ENCODE assay signal across 2 cellular contexts in genomic region chr9:112719292-112719691, GRCh38.
TF ChIP-seq lines count a peak whose summit lies in the region.

No MANE protein-coding gene starts in this region.

TF ChIP-seq in SK-N-SH, 30 proteins besides CTCF, POLR2A, EP300 and RAD21 (continued from another document):
- TF ChIP-seq IRF3 (IDR thresholded peaks at IDR 0.05; ENCODE audit: low read depth, low read length) (no peak), MXI1 (IDR thresholded peaks at IDR 0.05; ENCODE audit: low read depth, low read length) (no peak), PBX3 (IDR thresholded peaks at IDR 0.05) (no peak), RCOR1 (IDR thresholded peaks at IDR 0.05; ENCODE audit: low read length) (no peak), TCF12 (IDR thresholded peaks at IDR 0.05) (no peak), RXRA (IDR thresholded peaks at IDR 0.05; ENCODE audit: borderline replicate concordance, low read depth) (no peak), FOSL2 (IDR thresholded peaks at IDR 0.05; ENCODE audit: borderline replicate concordance, low read depth) (no peak), GABPA (IDR thresholded peaks at IDR 0.05; ENCODE audit: low read depth) (no peak), USF2 (IDR thresholded peaks at IDR 0.05; ENCODE audit: borderline replicate concordance, low read depth, low read length) (no peak), TEAD4 (IDR thresholded peaks at IDR 0.05; ENCODE audit: borderline replicate concordance, insufficient read depth) (no peak), JUND (IDR thresholded peaks at IDR 0.05) (no peak), ZBTB33 (IDR thresholded peaks at IDR 0.05; ENCODE audit: borderline replicate concordance, low read depth) (no peak)

TF ChIP-seq in SK-N-SH treated with all-trans-retinoic acid at 6 μM for 48 hours, 23 proteins besides CTCF, POLR2A, EP300 and RAD21 (continued from another document):
- no peak for TF ChIP-seq PATZ1 (CRISPR knock-in tag; IDR thresholded peaks at IDR 0.05; ENCODE audit: borderline replicate concordance)
- TF ChIP-seq ESRRG (CRISPR knock-in tag; IDR thresholded peaks at IDR 0.05) = no peak
- no peak for TF ChIP-seq CSRNP3 (CRISPR knock-in tag; IDR thresholded peaks at IDR 0.05)
- no peak for TF ChIP-seq TSHZ2 (CRISPR knock-in tag; IDR thresholded peaks at IDR 0.05)
- no peak for TF ChIP-seq GLIS3 (CRISPR knock-in tag; IDR thresholded peaks at IDR 0.05)
- no peak for TF ChIP-seq SNAI2 (CRISPR knock-in tag; IDR thresholded peaks at IDR 0.05)
- TF ChIP-seq RARB (CRISPR knock-in tag; IDR thresholded peaks at IDR 0.05) = no peak
- no peak for TF ChIP-seq ZFP30 (CRISPR knock-in tag; IDR thresholded peaks at IDR 0.05)
- TF ChIP-seq BACH2 (CRISPR knock-in tag; IDR thresholded peaks at IDR 0.05; ENCODE audit: borderline replicate concordance) = no peak
- no peak for TF ChIP-seq ZNF565 (CRISPR knock-in tag; conservative IDR thresholded peaks at IDR 0.05; ENCODE audit: low read depth)
- TF ChIP-seq OSR1 (CRISPR knock-in tag; IDR thresholded peaks at IDR 0.05) = no peak
